9 cellular contexts compared by ENCODE assay signal in genomic region chr20:55415567-55416142, GRCh38.
DNase-seq lines count a peak whose midpoint lies in the region; ATAC-seq, FAIRE-seq and TF ChIP-seq lines count a peak whose summit lies in the region.
"Had no signal": no experiment of that assay in that cellular context is flagged by ENCODE, and none has a peak within 500 bp of the region (broad histone marks: within the 10 kb centered on the region; RNA-seq: fewer than 3 reads in every experiment).

No MANE protein-coding gene starts in this region.

- intact Hi-C loops in Caco-2 (cut with micrococcal nuclease; ENCODE audit: unreplicated experiment) (loop anchor here (5.0 to 10.0 kb wide), 2 partner anchors 249 to 757 kb away; no protein-coding TSS in a partner anchor), right lobe of liver (cut with DNase I) (no loop called here), natural killer cell (cut with micrococcal nuclease) (no loop called here)
- intact Hi-C loops in CD4-positive, alpha-beta T cell (cut with DNase I, micrococcal nuclease) = no loop called here

- H3K27ac Mint-ChIP-seq in Caco-2 (ENCODE audit: unreplicated experiment) (no peak overlapping the region), natural killer cell (no peak overlapping the region)
- H3K27ac Mint-ChIP-seq in CD4-positive, alpha-beta T cell = no peak overlapping the region

- no peaks in the 10 kb centered on the region for H4K20me1 ChIP-seq in Karpas-422 (ENCODE audit: insufficient read depth, low read depth, low read length)

- H3K27me3 ChIP-seq in Caco-2 (replicated peaks; ENCODE audit: control insufficient read depth, insufficient read depth, low read length) = no peaks in the 10 kb centered on the region
- no peaks in the 10 kb centered on the region for H3K27me3 ChIP-seq in Karpas-422 (ENCODE audit: low read length)
- peaks cover 15% of the 10 kb centered on the region for H3K27me3 ChIP-seq in WERI-Rb-1 (ENCODE audit: insufficient read depth, low read depth, severe bottlenecking)
- H3K27me3 ChIP-seq in right lobe of liver = no peaks in the 10 kb centered on the region
- no peaks in the 10 kb centered on the region for H3K27me3 ChIP-seq in CD4-positive, alpha-beta T cell (ENCODE audit: control insufficient read depth, insufficient read depth, low read length)

- H2AFZ ChIP-seq in Karpas-422 (ENCODE audit: low read length) = no peak overlapping the region

- H3K9me3 ChIP-seq in Caco-2 (peaks cover 5% of the 10 kb centered on the region; the same call in 1 of the 2 replicates), Karpas-422 (ENCODE audit: low read length) (no peaks in the 10 kb centered on the region), WERI-Rb-1 (ENCODE audit: severe bottlenecking) (no peaks in the 10 kb centered on the region), right lobe of liver (no peaks in the 10 kb centered on the region)
- H3K9me3 ChIP-seq in CD4-positive, alpha-beta T cell (ENCODE audit: control insufficient read depth, low read length) = no peaks in the 10 kb centered on the region

- H3K4me3 ChIP-seq in Caco-2 (ENCODE audit: low read depth, low read length) = no peak overlapping the region
- no peak overlapping the region for H3K4me3 ChIP-seq in Karpas-422 (ENCODE audit: low read length)
- no peak overlapping the region for H3K4me3 ChIP-seq in WERI-Rb-1 (ENCODE audit: low read depth, low read length)
- H3K4me3 ChIP-seq in right lobe of liver = no peak overlapping the region

- H3K9me2 ChIP-seq in Karpas-422 (replicated peaks; ENCODE audit: insufficient read depth, low read length) = no peaks in the 10 kb centered on the region; the same call in 1 of the 2 replicates

- FAIRE-seq in GM19239 (lab: Jason Lieb, UNC) = no peak

- H3K4me1 ChIP-seq in Caco-2 = no peaks in the 10 kb centered on the region
- H3K4me1 ChIP-seq in Karpas-422 (ENCODE audit: low read length) = no peaks in the 10 kb centered on the region
- no peaks in the 10 kb centered on the region for H3K4me1 ChIP-seq in right lobe of liver

- peak in 1 of 2 experiments; percentile 24 for DNase-seq in Caco-2
- peak; percentile 71 for DNase-seq in Karpas-422
- no peak for DNase-seq in WERI-Rb-1
- DNase-seq in right lobe of liver = no peak
- no peak for DNase-seq in CD4-positive, alpha-beta T cell
- DNase-seq in GM19239 (ENCODE audit: insufficient read length, low spot score) = no peak
- DNase-seq in natural killer cell = no peak
- DNase-seq: activated T-cell treated with anti-CD3 and anti-CD28 coated beads, Interleukin-2, amount 50 U/mL, for 1 hour had no signal

- H3K27ac ChIP-seq in Karpas-422 (ENCODE audit: low read length) (no peak overlapping the region), WERI-Rb-1 (no peak overlapping the region), right lobe of liver (no peak overlapping the region)
- H3K27ac ChIP-seq in CD4-positive, alpha-beta T cell (ENCODE audit: low read depth, low read length) = no peak overlapping the region

- peak; percentile 54 to 64 for TF ChIP-seq CTCF in Caco-2 (IDR thresholded peaks at IDR 0.05; ENCODE audit: insufficient read depth in 1 of 2, low read depth in 1 of 2, low read length in 1 of 2, severe bottlenecking in 1 of 2, unreplicated experiment in 1 of 2)
- TF ChIP-seq CTCF in WERI-Rb-1 (IDR thresholded peaks at IDR 0.05; ENCODE audit: low read depth, low read length) = peak; percentile 12; the same call in 1 of the 2 replicates
- TF ChIP-seq CTCF in right lobe of liver (IDR thresholded peaks at IDR 0.05) = peak; percentile 49 to 64 (median 56)
- no peak for TF ChIP-seq CTCF in CD4-positive, alpha-beta T cell (IDR thresholded peaks at IDR 0.05)
- no peak for TF ChIP-seq CTCF in natural killer cell (IDR thresholded peaks at IDR 0.05)

- TF ChIP-seq POLR2A in right lobe of liver (IDR thresholded peaks at IDR 0.05) = no peak

- no TSS peak for BruUV-seq in Caco-2 (replicated peaks; lab: Mats Ljungman, UMichigan)

- no peaks in the 10 kb centered on the region for H3K36me3 Mint-ChIP-seq in Caco-2 (ENCODE audit: insufficient read depth, unreplicated experiment)
- no peaks in the 10 kb centered on the region for H3K36me3 Mint-ChIP-seq in CD4-positive, alpha-beta T cell (ENCODE audit: low read depth)
- no peaks in the 10 kb centered on the region for H3K36me3 Mint-ChIP-seq in natural killer cell

- 23% methylated on average over 7 of the region's 7 CpGs for WGBS in right lobe of liver (ENCODE audit: insufficient coverage, low coverage, low lambda C conversion rate, missing lambda C conversion rate)

- H3K79me2 ChIP-seq in Karpas-422 (ENCODE audit: low read length) = no peaks in the 10 kb centered on the region

- no peak overlapping the region for H3K9ac ChIP-seq in Karpas-422 (ENCODE audit: low read length)

- ATAC-seq in right lobe of liver (peak; percentile 55 to 69 (median 63)), HG03378 (IDR thresholded peaks at IDR 0.05; ENCODE audit: unreplicated experiment) (no peak), natural killer cell (no peak)
- ATAC-seq in CD4-positive, alpha-beta T cell (ENCODE audit: poor library complexity) = no peak

- H3K4me1 Mint-ChIP-seq in Caco-2 (ENCODE audit: low read depth, unreplicated experiment) = no peaks in the 10 kb centered on the region
- no peaks in the 10 kb centered on the region for H3K4me1 Mint-ChIP-seq in CD4-positive, alpha-beta T cell (ENCODE audit: low read depth)
- no peaks in the 10 kb centered on the region for H3K4me1 Mint-ChIP-seq in natural killer cell

- peaks cover 4% of the 10 kb centered on the region for H3K27me3 Mint-ChIP-seq in Caco-2 (ENCODE audit: insufficient read depth, unreplicated experiment)
- no peaks in the 10 kb centered on the region for H3K27me3 Mint-ChIP-seq in CD4-positive, alpha-beta T cell
- H3K27me3 Mint-ChIP-seq in natural killer cell (ENCODE audit: low read depth in 2 of 2) = no peaks in the 10 kb centered on the region

- no peaks in the 10 kb centered on the region for H3K36me3 ChIP-seq in Caco-2 (ENCODE audit: control insufficient read depth, insufficient read depth, low read length)
- H3K36me3 ChIP-seq in Karpas-422 (ENCODE audit: insufficient read depth, low read length) = no peaks in the 10 kb centered on the region
- H3K36me3 ChIP-seq in WERI-Rb-1 = no peaks in the 10 kb centered on the region
- H3K36me3 ChIP-seq in right lobe of liver = no peaks in the 10 kb centered on the region

- POLR2A ChIA-PET in Caco-2 (lab: Charles Lee) = no interaction called here
- POLR2A ChIA-PET in CD4-positive, alpha-beta T cell (lab: Charles Lee) = no interaction called here

- no peak overlapping the region for H3K4me2 ChIP-seq in Karpas-422 (ENCODE audit: low read depth, low read length, poor library complexity, severe bottlenecking)

- H3K9me3 Mint-ChIP-seq in Caco-2 (ENCODE audit: unreplicated experiment) = no peaks in the 10 kb centered on the region
- peaks cover 11% of the 10 kb centered on the region for H3K9me3 Mint-ChIP-seq in CD4-positive, alpha-beta T cell
- H3K9me3 Mint-ChIP-seq in natural killer cell = peaks cover 3 to 12% of the 10 kb centered on the region in 2 donors

- no peak overlapping the region for H3K4me3 Mint-ChIP-seq in Caco-2 (ENCODE audit: unreplicated experiment)
- H3K4me3 Mint-ChIP-seq in CD4-positive, alpha-beta T cell = no peak overlapping the region
- no peak overlapping the region for H3K4me3 Mint-ChIP-seq in natural killer cell

- CTCF ChIA-PET in Caco-2 (lab: Charles Lee) = no interaction called here
- CTCF ChIA-PET in CD4-positive, alpha-beta T cell (lab: Charles Lee) = no interaction called here

Comparison
In these comparisons a context has a peak if more than half of its experiments do, and no peak if none do; other contexts are left out.
1. CTCF ChIP-seq: peak in Caco-2 (2 of 2), WERI-Rb-1 (single experiment) and right lobe of liver (4 of 4); none in CD4-positive, alpha-beta T cell (single experiment) and natural killer cell (single experiment).
2. ATAC-seq: peak in right lobe of liver (4 of 4); none in CD4-positive, alpha-beta T cell (single experiment), HG03378 (single experiment) and natural killer cell (0 of 3).